In genomic region chr18:74520096-74520833, GRCh38 we compare ENCODE assay signal across 1 cellular context.
TF ChIP-seq lines count a peak whose summit lies in the region.

No MANE protein-coding gene starts in this region.

TF ChIP-seq in IMR-90, 13 proteins besides CTCF, POLR2A, EP300 and RAD21 (continued from another document):
- TF ChIP-seq, protein P1, sequence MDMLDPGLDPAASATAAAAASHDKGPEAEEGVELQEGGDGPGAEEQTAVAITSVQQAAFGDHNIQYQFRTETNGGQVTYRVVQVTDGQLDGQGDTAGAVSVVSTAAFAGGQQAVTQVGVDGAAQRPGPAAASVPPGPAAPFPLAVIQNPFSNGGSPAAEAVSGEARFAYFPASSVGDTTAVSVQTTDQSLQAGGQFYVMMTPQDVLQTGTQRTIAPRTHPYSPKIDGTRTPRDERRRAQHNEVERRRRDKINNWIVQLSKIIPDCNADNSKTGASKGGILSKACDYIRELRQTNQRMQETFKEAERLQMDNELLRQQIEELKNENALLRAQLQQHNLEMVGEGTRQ (IDR thresholded peaks at IDR 0.05; ENCODE audit: low read depth, low read length) = no peak
- TF ChIP-seq RCOR1 (IDR thresholded peaks at IDR 0.05; ENCODE audit: insufficient replicate concordance, low read length) = no peak
- no peak for TF ChIP-seq SMC3 (IDR thresholded peaks at IDR 0.05; ENCODE audit: low read depth, low read length)
- TF ChIP-seq MAZ (IDR thresholded peaks at IDR 0.05; ENCODE audit: borderline replicate concordance, low read depth, low read length) = no peak
- no peak for TF ChIP-seq CEBPB (IDR thresholded peaks at IDR 0.05; ENCODE audit: low read depth, low read length)
